ENCODE assay signal across 9 cellular contexts in genomic region chr7:128266891-128267839, GRCh38. TPM values are rescaled to one million over a fixed set of nuclear protein-coding genes. Genes with fewer than 3 reads are reported as not detected.
A peak's percentile ranks its signal among the peaks of the same experiment; 100 is the strongest.
DNase-seq lines count a peak whose midpoint lies in the region; ATAC-seq, FAIRE-seq and TF ChIP-seq lines count a peak whose summit lies in the region.
"Had no signal": no experiment of that assay in that cellular context is flagged by ENCODE, and none has a peak within 500 bp of the region (broad histone marks: within the 10 kb centered on the region; RNA-seq: fewer than 3 reads in every experiment).

No MANE protein-coding gene starts in this region.

- 10% methylated on average over 19 of the region's 19 CpGs for WGBS in K562 (ENCODE audit: insufficient coverage, low coverage, missing lambda C conversion rate)

- peak in 1 of 2 experiments; percentile 19; a peak in 1 of 4 replicates for TF ChIP-seq RAD21 in K562 (CRISPR knock-in tag; conservative IDR thresholded peaks at IDR 0.05 in 1 of 2, IDR thresholded peaks at IDR 0.05 in 1 of 2)

- H3K27ac Mint-ChIP-seq in activated CD4-positive, alpha-beta T cell treated with anti-CD3 and anti-CD28 coated beads, Interleukin-2, amount 10 ng/mL, durations not matched to agents 7 days and 5 days, result no peak overlapping the region

- CTCF ChIA-PET in AG04450 (lab: Charles Lee) (interaction anchor here (0.6 to 0.8 kb wide), 3 partner anchors 51 to 58 kb away, joined by 3 read pairs; no protein-coding TSS in a partner anchor), K562 (lab: Yijun Ruan, JAX; ENCODE audit: low intra/inter-chr PET ratio) (interaction anchor here (0.6 kb wide), 1 partner anchor 60 kb away, joined by 5 read pairs; no protein-coding TSS in a partner anchor)
- CTCF ChIA-PET in activated CD4-positive, alpha-beta T cell treated with anti-CD3 and anti-CD28 coated beads, Interleukin-2, amount 10 ng/mL, durations not matched to agents 7 days and 5 days (lab: Charles Lee), result no interaction called here

- BruUV-seq in K562 (replicated peaks; lab: Mats Ljungman, UMichigan), result no TSS peak

- DNase-seq in AG04450 (ENCODE audit: low read depth, low spot score) (no peak), NCI-H1105 (lab: John Stamatoyannopoulos, UW) (peak; percentile 86), K562 (ENCODE audit: extremely low read depth in 1 of 4, low spot score in 3 of 4) (peak in 1 of 4 experiments; percentile 30), MM.1S (no peak)
- DNase-seq in activated CD4-positive, alpha-beta T cell treated with anti-CD3 and anti-CD28 coated beads, Interleukin-2, amount 10 ng/mL, durations not matched to agents 7 days and 5 days, result no peak

- H3K27me3 Mint-ChIP-seq in activated CD4-positive, alpha-beta T cell treated with anti-CD3 and anti-CD28 coated beads, Interleukin-2, amount 10 ng/mL, durations not matched to agents 7 days and 5 days, result peaks cover 19% of the 10 kb centered on the region

- H3K4me2 ChIP-seq in K562 (ENCODE audit: insufficient read depth, low read length), result peak overlapping the region; percentile 89
- H3K4me2 ChIP-seq in skeletal muscle satellite cell (ENCODE audit: low read length), result peak overlapping the region; percentile 79
- H3K4me2 ChIP-seq in MM.1S (ENCODE audit: low read depth, low read length), result no peak overlapping the region

- TF ChIP-seq POLR2A in K562 (conservative IDR thresholded peaks at IDR 0.05), result no peak

- H3K4me1 Mint-ChIP-seq in activated CD4-positive, alpha-beta T cell treated with anti-CD3 and anti-CD28 coated beads, Interleukin-2, amount 10 ng/mL, durations not matched to agents 7 days and 5 days, result peaks cover 2% of the 10 kb centered on the region

- TF ChIP-seq CTCF in AG04450 (IDR thresholded peaks at IDR 0.05; ENCODE audit: low read depth, low read length) (peak; percentile 22; the same call in 1 of the 2 replicates), K562 (IDR thresholded peaks at IDR 0.05 in 2 of 3, conservative IDR thresholded peaks at IDR 0.05 in 1 of 3; ENCODE audit: insufficient read depth in 2 of 3, low read depth in 1 of 3, low read length in 3 of 3) (peak in 2 of 3 experiments; percentile 1 to 16; a peak in 1 of 6 replicates), MM.1S (IDR thresholded peaks at IDR 0.05; ENCODE audit: low read length) (no peak)

- H3K9me3 Mint-ChIP-seq in activated CD4-positive, alpha-beta T cell treated with anti-CD3 and anti-CD28 coated beads, Interleukin-2, amount 10 ng/mL, durations not matched to agents 7 days and 5 days, result no peaks in the 10 kb centered on the region

- peak overlapping the region; percentile 44 for H3K4me3 ChIP-seq in AG04450 (ENCODE audit: low read depth, low read length)
- peak overlapping the region; percentile 23; the same call in 1 of the 2 replicates for H3K4me3 ChIP-seq in K562
- peak overlapping the region; percentile 40 for H3K4me3 ChIP-seq in iPS-18c (ENCODE audit: insufficient read depth, low read depth, low read length)
- H3K4me3 ChIP-seq in skeletal muscle satellite cell (ENCODE audit: low read length), result peak overlapping the region; percentile 55
- H3K4me3 ChIP-seq in MM.1S (ENCODE audit: low read length), result no peak overlapping the region

- H3K27me3 ChIP-seq in AG04450 (ENCODE audit: control insufficient read depth, insufficient read depth, low read length) (peaks cover 58% of the 10 kb centered on the region), K562 (ENCODE audit: control insufficient read depth in 2 of 2, insufficient read depth in 2 of 2, low read length in 2 of 2) (peaks cover 21 to 47% of the 10 kb centered on the region in 2 experiments; a peak in 4 of 5 replicates), skeletal muscle satellite cell (ENCODE audit: control insufficient read depth, insufficient read depth, low read length) (no peaks in the 10 kb centered on the region), MM.1S (replicated peaks; ENCODE audit: insufficient read depth, low read length) (no peaks in the 10 kb centered on the region)

- in situ Hi-C loops in K562 (cut with MboI), result no loop called here

- ATAC-seq in K562 (peak; percentile 73), HG02759 (IDR thresholded peaks at IDR 0.05; ENCODE audit: unreplicated experiment) (no peak)

- H3K9me2 ChIP-seq in MM.1S (replicated peaks; ENCODE audit: insufficient read depth, low read length), result no peaks in the 10 kb centered on the region

- no peak overlapping the region for H3K4me3 Mint-ChIP-seq in activated CD4-positive, alpha-beta T cell treated with anti-CD3 and anti-CD28 coated beads, Interleukin-2, amount 10 ng/mL, durations not matched to agents 7 days and 5 days

- H3F3A ChIP-seq in MM.1S (ENCODE audit: insufficient read depth, low read length), result no peaks in the 10 kb centered on the region

- H3K79me2 ChIP-seq in K562 (ENCODE audit: control insufficient read depth, insufficient read depth, low read length) (no peaks in the 10 kb centered on the region), MM.1S (ENCODE audit: low read length) (no peaks in the 10 kb centered on the region)

- H2AFZ ChIP-seq in K562 (ENCODE audit: low read depth, low read length), result peak overlapping the region; percentile 80
- H2AFZ ChIP-seq in MM.1S (ENCODE audit: low read length), result no peak overlapping the region

- TF ChIP-seq EP300 in K562 (IDR thresholded peaks at IDR 0.05; ENCODE audit: low read length), result peak; percentile 45; the same call in 1 of the 2 replicates

- no peaks in the 10 kb centered on the region for H3K36me3 Mint-ChIP-seq in activated CD4-positive, alpha-beta T cell treated with anti-CD3 and anti-CD28 coated beads, Interleukin-2, amount 10 ng/mL, durations not matched to agents 7 days and 5 days (ENCODE audit: low read depth)

- H4K20me1 ChIP-seq in K562 (replicated peaks; ENCODE audit: control insufficient read depth, insufficient read depth, low read length) (no peaks in the 10 kb centered on the region), MM.1S (ENCODE audit: insufficient read depth, low read length) (no peaks in the 10 kb centered on the region)

- H3K9me3 ChIP-seq in AG04450 (ENCODE audit: control insufficient read depth, insufficient read depth, low read length) (peaks cover 7% of the 10 kb centered on the region; the same call in 1 of the 2 replicates), K562 (replicated peaks; ENCODE audit: control insufficient read depth, insufficient read depth, low read depth, low read length) (no peaks in the 10 kb centered on the region), iPS-18c (ENCODE audit: control insufficient read depth, insufficient read depth, low read length) (peaks cover 9% of the 10 kb centered on the region), skeletal muscle satellite cell (replicated peaks; ENCODE audit: low read length) (no peaks in the 10 kb centered on the region), MM.1S (replicated peaks; ENCODE audit: insufficient read depth, low read length) (no peaks in the 10 kb centered on the region)

- H3K36me3 ChIP-seq in K562 (ENCODE audit: control insufficient read depth, insufficient read depth, low read length) (no peaks in the 10 kb centered on the region), skeletal muscle satellite cell (ENCODE audit: insufficient read depth, low read length) (no peaks in the 10 kb centered on the region), MM.1S (replicated peaks; ENCODE audit: insufficient read depth, low read length) (no peaks in the 10 kb centered on the region)

- H3K9ac ChIP-seq in K562 (ENCODE audit: insufficient read depth in 1 of 2, low read depth in 2 of 2, low read length in 2 of 2), result peak overlapping the region; percentile 53 to 74; a peak in 2 of 4 replicates
- peak overlapping the region; percentile 61 for H3K9ac ChIP-seq in skeletal muscle satellite cell (ENCODE audit: low read depth, low read length)
- no peak overlapping the region for H3K9ac ChIP-seq in MM.1S (ENCODE audit: low read length)

- POLR2A ChIA-PET in AG04450 (lab: Yijun Ruan, JAX) (no interaction called here), K562 (lab: Yijun Ruan, JAX) (interaction anchor here (0.6 to 1.5 kb wide), 13 partner anchors 8 to 1042 kb away, joined by 3 to 6 read pairs (median 3); no protein-coding TSS in a partner anchor)
- POLR2A ChIA-PET in activated CD4-positive, alpha-beta T cell treated with anti-CD3 and anti-CD28 coated beads, Interleukin-2, amount 10 ng/mL, durations not matched to agents 7 days and 5 days (lab: Charles Lee), result no interaction called here

- intact Hi-C loops in K562 (cut with micrococcal nuclease), result no loop called here

- FAIRE-seq in K562 (lab: Jason Lieb, UNC), result peak; percentile 49

- H3K27ac ChIP-seq in AG04450 (ENCODE audit: low read depth, low read length) (peak overlapping the region; percentile 57), K562 (ENCODE audit: extremely low read depth, low read depth, low read length) (no peak overlapping the region; the same call in 2 of the 3 replicates), MM.1S (ENCODE audit: low read length) (no peak overlapping the region)
- H3K27ac ChIP-seq: VCaP had no signal

- H3K4me1 ChIP-seq in K562 (replicated peaks in 1 of 2; ENCODE audit: control insufficient read depth in 2 of 2, insufficient read depth in 2 of 2, low read length in 2 of 2) (peaks cover 12 to 27% of the 10 kb centered on the region in 2 experiments), skeletal muscle satellite cell (ENCODE audit: control insufficient read depth, insufficient read depth, low read length) (peaks cover 25% of the 10 kb centered on the region), MM.1S (ENCODE audit: low read length) (no peaks in the 10 kb centered on the region)

- H3K9me1 ChIP-seq in K562 (ENCODE audit: control insufficient read depth, insufficient read depth, low read length), result no peaks in the 10 kb centered on the region

RNA-seq across cellular contexts. Expression of gene LEP, which starts 26.1 kb away (rescaled TPM):
- polyA plus RNA-seq in AG04450 (2011; rRNA removed) (not detected in 2 replicates), K562 (2011; rRNA removed) (not detected in 2 replicates), K562 (2014; fragmentation: Illumina TruSeq; extraction: Trizol) (not detected in 2 replicates), K562 (2014; fragmentation: Nextera tagmentation; extraction: Ambion mirVana) (not detected), K562 (2014; rRNA removed) (not detected in 2 replicates)
- not detected in 2 replicates for polyA minus RNA-seq in AG04450 (2011; rRNA and poly(A)+ RNA removed)
- total RNA-seq in K562 (2011; cell fraction: chromatin; rRNA removed; ENCODE audit: low replicate concordance), result not detected in 2 replicates
- not detected in 2 replicates for total RNA-seq in K562 (2011; cell fraction: nucleolus; rRNA removed)
- total RNA-seq in K562 (2011; cell fraction: nucleoplasm; rRNA removed), result not detected in 2 replicates
- total RNA-seq in K562 (2014; rRNA removed) (not detected in 2 replicates), K562 (2014; rRNA removed; fragmentation: Illumina TruSeq; extraction: Trizol) (not detected in 2 replicates), K562 (2015; rRNA removed; fragmentation: Illumina TruSeq; extraction: Trizol) (not detected in 2 replicates), K562 (2021) (not detected in 2 replicates)
- not detected in 2 replicates for polyA plus RNA-seq in K562 (2011; cell fraction: cytosol; rRNA removed)
- polyA plus RNA-seq in K562 (2011; cell fraction: nucleus; rRNA removed), result not detected in 2 replicates
- polyA plus RNA-seq in K562 (2012), result 0.04 and 0.06 TPM in 2 replicates
- polyA minus RNA-seq in K562 (2011; rRNA and poly(A)+ RNA removed), result not detected in 2 replicates
- polyA minus RNA-seq in K562 (2011; cell fraction: cytosol; rRNA and poly(A)+ RNA removed), result not detected in 2 replicates
- not detected in 2 replicates for polyA minus RNA-seq in K562 (2011; cell fraction: nucleus; rRNA and poly(A)+ RNA removed)
- total RNA-seq in skeletal muscle satellite cell (2012; rRNA removed), result 0.66 TPM in 1 of 2 replicates, not detected in the other
- total RNA-seq in activated CD4-positive, alpha-beta T cell treated with anti-CD3 and anti-CD28 coated beads, Interleukin-2, amount 10 ng/mL, durations not matched to agents 7 days and 5 days, result not detected
